Comparison of ENCODE assay signal across 11 cellular contexts in genomic region chr6:21748343-21749063, GRCh38.
DNase-seq lines count a peak whose midpoint lies in the region; ATAC-seq and TF ChIP-seq lines count a peak whose summit lies in the region.
"Had no signal": no experiment of that assay in that cellular context is flagged by ENCODE, and none has a peak within 500 bp of the region (broad histone marks: within the 10 kb centered on the region; RNA-seq: fewer than 3 reads in every experiment).

No MANE protein-coding gene starts in this region.

- no peak overlapping the region for H4K8ac ChIP-seq in H9 (replicated peaks; ENCODE audit: insufficient read length, low read depth, low read length)

- peaks cover 51% of the 10 kb centered on the region for H3K79me2 ChIP-seq in H9 (ENCODE audit: insufficient read depth, low read length)

- no CpG with 5 or more reads among the region's 3 CpGs for WGBS in H9 (ENCODE audit: extremely low coverage, insufficient read length, low lambda C conversion rate)
- WGBS in sigmoid colon, 2 donors, result 11 to 41% methylated on average over 3 of the region's 3 CpGs

- peaks cover 4 to 15% (median 7%) of the 10 kb centered on the region in 3 experiments; a peak in 5 of 7 replicates for H3K36me3 Mint-ChIP-seq in H9 (ENCODE audit: insufficient read depth in 1 of 3, low read depth in 3 of 3)

- no peaks in the 10 kb centered on the region for H3K23me2 ChIP-seq in H9 (ENCODE audit: insufficient read length, low read depth, low read length, poor library complexity, severe bottlenecking)

- H2BK15ac ChIP-seq in H9 (ENCODE audit: low read depth, low read length), result no peak overlapping the region

- H3K4me1 ChIP-seq in H9 (ENCODE audit: insufficient read depth, low read length), result peaks cover 24% of the 10 kb centered on the region
- H3K4me1 ChIP-seq in breast epithelium, result no peaks in the 10 kb centered on the region
- peaks cover 0 to 53% (median 38%) of the 10 kb centered on the region in 4 donors for H3K4me1 ChIP-seq in sigmoid colon

- H4K20me1 ChIP-seq in H9 (ENCODE audit: control insufficient read depth, insufficient read depth, insufficient read length), result no peaks in the 10 kb centered on the region

- H3K9me3 Mint-ChIP-seq in H9, result peaks cover 0 to 2% of the 10 kb centered on the region in 2 experiments; a peak in 1 of 5 replicates

- H3K27me3 ChIP-seq in H9 (ENCODE audit: insufficient read depth, low read length) (no peaks in the 10 kb centered on the region), breast epithelium (no peaks in the 10 kb centered on the region), sigmoid colon (no peaks in the 10 kb centered on the region)
- H3K27me3 ChIP-seq: ascending aorta had no signal

- H3K36me3 ChIP-seq in breast epithelium (no peaks in the 10 kb centered on the region), sigmoid colon (no peaks in the 10 kb centered on the region)
- H3K36me3 ChIP-seq: ascending aorta had no signal

- no peak overlapping the region for H3K4ac ChIP-seq in H9 (ENCODE audit: low read depth, low read length)

- no peaks in the 10 kb centered on the region for H3K27me3 Mint-ChIP-seq in H9 (ENCODE audit: low read depth)

- no peak for TF ChIP-seq EP300 in sigmoid colon (IDR thresholded peaks at IDR 0.05)

- no peak overlapping the region for H4K91ac ChIP-seq in H9 (ENCODE audit: insufficient read length, low read depth, low read length)

- no peak overlapping the region for H2BK12ac ChIP-seq in H9 (ENCODE audit: insufficient read length, low read depth, low read length)

- no peak overlapping the region for H3K4me3 ChIP-seq in breast epithelium
- no peak overlapping the region for H3K4me3 ChIP-seq in sigmoid colon
- H3K4me3 ChIP-seq: ascending aorta had no signal

- H3K4me2 ChIP-seq in H9 (ENCODE audit: insufficient read depth, insufficient read length, low read length), result peak overlapping the region; percentile 26

- peak overlapping the region; percentile 83 to 95 (median 94); a peak in 6 of 7 replicates for H3K27ac Mint-ChIP-seq in H9

- peak overlapping the region; percentile 55 for H2BK120ac ChIP-seq in H9 (ENCODE audit: low read depth, low read length, poor library complexity, severe bottlenecking)

- no peak overlapping the region for H2AK5ac ChIP-seq in H9 (ENCODE audit: insufficient read length, low read length)

- no peak overlapping the region for H4K5ac ChIP-seq in H9 (ENCODE audit: insufficient read length, low read depth, low read length)

- H3K4me3 Mint-ChIP-seq in H9, result peak overlapping the region; percentile 14 to 36

- H3K79me1 ChIP-seq in H9 (ENCODE audit: insufficient read depth, low read depth, low read length, poor library complexity, severe bottlenecking), result no peaks in the 10 kb centered on the region

- H2BK5ac ChIP-seq in H9 (ENCODE audit: insufficient read length, low read length), result no peak overlapping the region

- ATAC-seq in HG03521 (IDR thresholded peaks at IDR 0.05; ENCODE audit: unreplicated experiment), result no peak
- ATAC-seq: activated CD4-positive, CD25-positive, alpha-beta regulatory T cell treated with anti-CD3 and anti-CD28 coated beads, Interleukin-2, amount 50 U/mL, for 24 hours had no signal

- TF ChIP-seq POLR2A in breast epithelium (IDR thresholded peaks at IDR 0.05), result no peak
- TF ChIP-seq POLR2A in sigmoid colon (IDR thresholded peaks at IDR 0.05), result no peak

- H3K56ac ChIP-seq in H9 (ENCODE audit: insufficient read length, low read depth, low read length), result no peak overlapping the region

- no peak overlapping the region for H3K18ac ChIP-seq in H9 (ENCODE audit: insufficient read length, low read depth, low read length)

- no peak overlapping the region for H2AFZ ChIP-seq in H9 (ENCODE audit: low read length)

- no peak overlapping the region for H3K14ac ChIP-seq in H9 (ENCODE audit: insufficient read depth, low read length)

- no peak overlapping the region for H3K23ac ChIP-seq in H9 (ENCODE audit: insufficient read length, low read depth, low read length)

- H3K9ac ChIP-seq in H9 (ENCODE audit: extremely low read depth, insufficient read length, low read length), result no peak overlapping the region

- H3K9me3 ChIP-seq in H9 (ENCODE audit: control insufficient read depth, low read depth, low read length), result no peaks in the 10 kb centered on the region
- H3K9me3 ChIP-seq in breast epithelium, result no peaks in the 10 kb centered on the region
- H3K9me3 ChIP-seq in sigmoid colon, result no peaks in the 10 kb centered on the region
- H3K9me3 ChIP-seq: ascending aorta had no signal

- TF ChIP-seq CTCF in H9 (conservative IDR thresholded peaks at IDR 0.05), result no peak
- TF ChIP-seq CTCF in breast epithelium (IDR thresholded peaks at IDR 0.05), result no peak
- TF ChIP-seq CTCF in sigmoid colon (IDR thresholded peaks at IDR 0.05), result no peak

- H3K27ac ChIP-seq in H9 (ENCODE audit: insufficient read length, low read depth, low read length) (no peak overlapping the region), breast epithelium (peak overlapping the region; percentile 48 to 55), sigmoid colon (peak overlapping the region in 3 of 4 donors; percentile 49 to 63 (median 60))
- H3K27ac ChIP-seq: ascending aorta had no signal

- no peak overlapping the region for H3T11ph ChIP-seq in H9 (ENCODE audit: low read length)

- intact Hi-C loops in breast epithelium (cut with DNase I; ENCODE audit: low total_unique reads), result no loop called here
- intact Hi-C loops in sigmoid colon (cut with DNase I), result loop anchor here (5.0 kb wide), 1 partner anchor 81 kb away; no protein-coding TSS in a partner anchor
- intact Hi-C loops in posterior vena cava (cut with DNase I), result no loop called here

- no peak for DNase-seq in H9
- peak; percentile 90 for DNase-seq in NCI-H2171 (lab: John Stamatoyannopoulos, UW)
- no peak for DNase-seq in breast epithelium (ENCODE audit: low spot score in 2 of 2)
- no peak for DNase-seq in sigmoid colon
- DNase-seq in SK-N-DZ (ENCODE audit: low spot score), result no peak
- DNase-seq in posterior vena cava (ENCODE audit: low spot score), result no peak
- no peak for DNase-seq in activated effector memory CD4-positive, alpha-beta T cell treated with anti-CD3 and anti-CD28 coated beads, Interleukin-2, amount 50 U/mL, for 16 hours
- DNase-seq: MV-4-11 had no signal

- H3K4me1 Mint-ChIP-seq in H9, result peaks cover 65 to 76% of the 10 kb centered on the region in 2 experiments

- no peak overlapping the region for H2BK20ac ChIP-seq in H9 (ENCODE audit: low read depth, low read length, poor library complexity, severe bottlenecking)
